In genomic region chr7:130197094-130197493, GRCh38 we compare ENCODE assay signal across 21 cellular contexts. TPM values are rescaled to one million over a fixed set of nuclear protein-coding genes. Genes with fewer than 3 reads are reported as not detected.
"Had no signal": no experiment of that assay in that cellular context is flagged by ENCODE, and none has a peak within 500 bp of the region (broad histone marks: within the 10 kb centered on the region; RNA-seq: fewer than 3 reads in every experiment).

No MANE protein-coding gene starts in this region.

- H3K27me3 Mint-ChIP-seq: IgD-negative memory B cell had no signal

- H3K4me3 Mint-ChIP-seq: IgD-negative memory B cell had no signal

- DNase-seq: Kasumi-1, MM.1S, NCI-H1092 treated with DMSO at 0.1 percent for 48 hours, NCI-H1436, NCI-H187, NCI-H2029, NCI-H2081 treated with DMSO at 0.1 percent for 48 hours, NCI-H2171, NCI-H226, NCI-H446, NCI-H510A, NCI-H524 treated with DMSO at 0.1 percent for 48 hours, NCI-H774, PC-3, SHP77, SK-N-SH had no signal

- ATAC-seq: K562, Panc1, PC-3 had no signal

- H3K9me3 Mint-ChIP-seq: IgD-negative memory B cell had no signal

RNA-seq across cellular contexts. Expression of gene SSMEM1, which starts 10.6 kb away (rescaled TPM):
- total RNA-seq: M059J, OCI-LY7, PC-3 had no signal
